20 cellular contexts compared by ENCODE assay signal in the genomic region with DNA sequence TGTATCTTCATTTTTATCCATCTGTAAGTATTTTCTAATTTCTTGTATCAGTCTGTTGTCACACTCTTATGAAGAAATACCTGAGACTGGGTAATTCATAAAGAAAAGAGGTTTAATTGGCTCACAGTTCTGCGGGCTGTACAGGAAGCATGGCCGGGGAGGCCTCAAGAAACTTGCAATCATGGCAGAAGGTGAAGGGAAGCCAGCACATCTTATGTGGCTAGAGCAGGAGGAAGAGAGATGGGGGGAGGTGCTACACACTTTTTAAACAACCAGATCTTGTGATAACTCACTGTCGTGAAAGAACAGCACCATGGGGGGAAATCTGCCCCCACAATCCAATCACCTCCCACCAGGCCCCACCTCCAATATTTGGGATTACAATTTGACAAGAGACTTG.
"Had no signal": no experiment of that assay in that cellular context is flagged by ENCODE, and none has a peak within 500 bp of the region (broad histone marks: within the 10 kb centered on the region; RNA-seq: fewer than 3 reads in every experiment).

No MANE protein-coding gene starts in this region.

- H3K27ac Mint-ChIP-seq: stimulated activated naive B cell treated with anti-CD40 and anti-IgM and Interleukin-4, amounts not matched to agents 10 μg/mL and 1 μg/mL and 100 μg/mL, for 72 hours had no signal

- DNase-seq: effector memory CD4-positive, alpha-beta T cell; heart left ventricle; hippocampal formation; left colon; left ventricle myocardium superior; mesenchymal stem cell; midbrain; posterior cingulate gyrus; spleen; stimulated activated CD4-positive, alpha-beta T cell treated with anti-CD3 and anti-CD28 coated beads, Interleukin-15, amount 100 ng/mL, for 24 hours; stimulated activated CD4-positive, alpha-beta T cell treated with anti-CD3 and anti-CD28 coated beads, Interleukin-1b, Interleukin-23, amount 100 ng/mL, for 48 hours; stimulated activated CD4-positive, alpha-beta T cell treated with anti-CD3 and anti-CD28 coated beads, Interleukin-4, amount 100 ng/mL, for 24 hours; stimulated activated naive B cell treated with anti-CD40 and anti-IgM and Interleukin-4, amounts not matched to agents 10 μg/mL and 1 μg/mL and 100 μg/mL, for 72 hours; stimulated activated naive CD8-positive, alpha-beta T cell treated with anti-CD3 and anti-CD28 coated beads, Interleukin-15, amount 100 ng/mL, for 72 hours; testis; upper lobe of right lung had no signal

- H3K4me1 Mint-ChIP-seq: stimulated activated naive B cell treated with anti-CD40 and anti-IgM and Interleukin-4, amounts not matched to agents 10 μg/mL and 1 μg/mL and 100 μg/mL, for 72 hours had no signal

- H3K4me3 ChIP-seq: heart left ventricle, lung, spleen, testis, tibial nerve, upper lobe of right lung had no signal

- H3K9me3 Mint-ChIP-seq: stimulated activated naive B cell treated with anti-CD40 and anti-IgM and Interleukin-4, amounts not matched to agents 10 μg/mL and 1 μg/mL and 100 μg/mL, for 72 hours; stimulated activated naive CD8-positive, alpha-beta T cell treated with anti-CD3 and anti-CD28 coated beads, Interleukin-15, amount 100 ng/mL, for 72 hours had no signal

- ATAC-seq: esophagus mucosa; heart left ventricle; left colon; left ventricle myocardium superior; sciatic nerve; stimulated activated naive B cell treated with anti-CD40 and anti-IgM and Interleukin-4, amounts not matched to agents 10 μg/mL and 1 μg/mL and 100 μg/mL, for 72 hours; stimulated activated naive CD8-positive, alpha-beta T cell treated with anti-CD3 and anti-CD28 coated beads, Interleukin-15, amount 100 ng/mL, for 72 hours; upper lobe of right lung had no signal

- H3K4me3 Mint-ChIP-seq: stimulated activated naive B cell treated with anti-CD40 and anti-IgM and Interleukin-4, amounts not matched to agents 10 μg/mL and 1 μg/mL and 100 μg/mL, for 72 hours; stimulated activated naive CD8-positive, alpha-beta T cell treated with anti-CD3 and anti-CD28 coated beads, Interleukin-15, amount 100 ng/mL, for 72 hours had no signal

- H3K36me3 Mint-ChIP-seq: stimulated activated naive B cell treated with anti-CD40 and anti-IgM and Interleukin-4, amounts not matched to agents 10 μg/mL and 1 μg/mL and 100 μg/mL, for 72 hours had no signal

- H3K27me3 Mint-ChIP-seq: stimulated activated naive CD8-positive, alpha-beta T cell treated with anti-CD3 and anti-CD28 coated beads, Interleukin-15, amount 100 ng/mL, for 72 hours had no signal
